Comparison of ENCODE assay signal across 18 cellular contexts in the genomic region with DNA sequence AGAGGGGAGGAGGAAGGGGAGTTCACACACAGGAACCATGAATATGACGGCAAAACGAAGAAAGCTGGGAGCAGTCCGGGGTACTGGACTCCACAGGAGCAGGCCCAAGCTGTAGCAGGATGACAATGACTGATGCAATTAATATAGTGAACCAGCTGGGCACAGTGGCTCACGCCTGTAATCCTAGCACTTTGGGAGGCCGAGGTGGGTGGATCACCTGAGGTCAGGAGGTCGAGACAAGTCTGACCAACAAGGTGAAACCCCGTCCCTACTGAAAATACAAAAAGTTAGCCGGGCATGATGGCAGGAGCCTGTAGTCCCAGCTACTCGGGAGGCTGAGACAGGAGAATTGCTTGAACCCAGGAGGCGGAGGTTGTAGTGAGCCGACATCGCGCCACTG. TPM values are rescaled to one million over a fixed set of nuclear protein-coding genes. Genes with fewer than 3 reads are reported as not detected.
DNase-seq lines count a peak whose midpoint lies in the region; ATAC-seq and TF ChIP-seq lines count a peak whose summit lies in the region.
"Not testable (repeated sequence)": the region's sequence is repeated elsewhere in the genome, so short reads cannot be mapped to it uniquely, and the experiment has no call there.
"Had no signal": no experiment of that assay in that cellular context is flagged by ENCODE, and none has a peak within 500 bp of the region (broad histone marks: within the 10 kb centered on the region; RNA-seq: fewer than 3 reads in every experiment).

No MANE protein-coding gene starts in this region.

- peak overlapping the region; percentile 93 to 98 (median 96) for H3K27ac Mint-ChIP-seq in CD4-positive, CD25-positive, alpha-beta regulatory T cell
- H3K27ac Mint-ChIP-seq in activated CD4-positive, alpha-beta memory T cell treated with anti-CD3 and anti-CD28 coated beads for 36 hours: peak overlapping the region; percentile 98
- H3K27ac Mint-ChIP-seq in activated naive CD4-positive, alpha-beta T cell treated with anti-CD3 and anti-CD28 coated beads, Interleukin-2, amount 50 U/mL, for 24 hours: peak overlapping the region; percentile 93
- H3K27ac Mint-ChIP-seq in endothelial cell (ENCODE audit: unreplicated experiment) (peak overlapping the region; percentile 57), nephron progenitor cell (peak overlapping the region; percentile 90)

- intact Hi-C loops in activated CD4-positive, alpha-beta memory T cell treated with anti-CD3 and anti-CD28 coated beads for 36 hours (cut with micrococcal nuclease): loop anchor here (1.0 kb wide), 1 partner anchor 14 kb away; no protein-coding TSS in a partner anchor

- H3K4me1 Mint-ChIP-seq in CD4-positive, CD25-positive, alpha-beta regulatory T cell: peaks cover 9 to 85% (median 34%) of the 10 kb centered on the region in 4 donors
- H3K4me1 Mint-ChIP-seq in activated CD4-positive, alpha-beta memory T cell treated with anti-CD3 and anti-CD28 coated beads for 36 hours (ENCODE audit: low read depth): peaks cover 53% of the 10 kb centered on the region
- peaks cover 65% of the 10 kb centered on the region for H3K4me1 Mint-ChIP-seq in activated naive CD4-positive, alpha-beta T cell treated with anti-CD3 and anti-CD28 coated beads, Interleukin-2, amount 50 U/mL, for 24 hours
- H3K4me1 Mint-ChIP-seq in endothelial cell (ENCODE audit: unreplicated experiment) (peaks cover 15% of the 10 kb centered on the region), nephron progenitor cell (peaks cover 51% of the 10 kb centered on the region)

- not testable (repeated sequence) for TF ChIP-seq CTCF in OCI-LY3 (IDR thresholded peaks at IDR 0.05; ENCODE audit: low read depth, low read length); endothelial cell (IDR thresholded peaks at IDR 0.05; ENCODE audit: unreplicated experiment); nephron progenitor cell (IDR thresholded peaks at IDR 0.05)

- H3K4me1 ChIP-seq in CD4-positive, CD25-positive, alpha-beta regulatory T cell (ENCODE audit: control insufficient read depth, insufficient read depth, low read length, poor library complexity, severe bottlenecking): peaks cover 73% of the 10 kb centered on the region
- H3K4me1 ChIP-seq in OCI-LY3 (ENCODE audit: low read length): peaks cover 34% of the 10 kb centered on the region
- H3K4me1 ChIP-seq in thymus (ENCODE audit: control insufficient read depth, insufficient read depth, low read length): peaks cover 22% of the 10 kb centered on the region

- ATAC-seq in CD4-positive, CD25-positive, alpha-beta regulatory T cell (ENCODE audit: low read depth in 2 of 2): not testable (repeated sequence)
- peak; percentile 18 for ATAC-seq in GM18511 (IDR thresholded peaks at IDR 0.05; ENCODE audit: unreplicated experiment)

- H3K27me3 Mint-ChIP-seq in CD4-positive, CD25-positive, alpha-beta regulatory T cell; activated CD4-positive, alpha-beta memory T cell treated with anti-CD3 and anti-CD28 coated beads for 36 hours; activated naive CD4-positive, alpha-beta T cell treated with anti-CD3 and anti-CD28 coated beads, Interleukin-2, amount 50 U/mL, for 24 hours; endothelial cell (ENCODE audit: unreplicated experiment); nephron progenitor cell (ENCODE audit: low read depth, poor library complexity): not testable (repeated sequence)

- H3K9me3 ChIP-seq in CD4-positive, CD25-positive, alpha-beta regulatory T cell (ENCODE audit: control insufficient read depth in 2 of 2, low read length in 2 of 2); OCI-LY3 (ENCODE audit: insufficient read depth, low read length); thymus (ENCODE audit: control insufficient read depth): not testable (repeated sequence)

- H3K4me2 ChIP-seq in OCI-LY3 (ENCODE audit: low read length): peak overlapping the region; percentile 96

- not testable (repeated sequence) for H4K20me1 ChIP-seq in OCI-LY3 (ENCODE audit: insufficient read depth, low read length)

- H3K9me3 Mint-ChIP-seq in CD4-positive, CD25-positive, alpha-beta regulatory T cell; activated CD4-positive, alpha-beta memory T cell treated with anti-CD3 and anti-CD28 coated beads for 36 hours; activated naive CD4-positive, alpha-beta T cell treated with anti-CD3 and anti-CD28 coated beads, Interleukin-2, amount 50 U/mL, for 24 hours; endothelial cell (ENCODE audit: unreplicated experiment); nephron progenitor cell: not testable (repeated sequence)

- 92% methylated on average over 13 of the region's 13 CpGs for WGBS in thymus

- POLR2A ChIA-PET in activated CD4-positive, alpha-beta memory T cell treated with anti-CD3 and anti-CD28 coated beads for 36 hours (lab: Charles Lee): interaction anchor here (1.0 to 3.4 kb wide), 9 partner anchors 10 to 351 kb away, joined by 3 to 34 read pairs (median 5); a partner anchor contains a TSS

- peaks cover 13% of the 10 kb centered on the region for H3K36me3 ChIP-seq in CD4-positive, CD25-positive, alpha-beta regulatory T cell (ENCODE audit: control insufficient read depth, insufficient read depth, low read length)
- H3K36me3 ChIP-seq in OCI-LY3 (replicated peaks; ENCODE audit: low read depth, low read length): not testable (repeated sequence)
- H3K36me3 ChIP-seq in thymus (ENCODE audit: control insufficient read depth, insufficient read depth): peaks cover 21% of the 10 kb centered on the region

- not testable (repeated sequence) for H2AFZ ChIP-seq in OCI-LY3 (ENCODE audit: low read depth, low read length)

- H3K4me3 ChIP-seq in CD4-positive, CD25-positive, alpha-beta regulatory T cell (ENCODE audit: low read depth, low read length): peak overlapping the region; percentile 90
- H3K4me3 ChIP-seq in OCI-LY3 (ENCODE audit: low read length): peak overlapping the region; percentile 99
- peak overlapping the region; percentile 78 for H3K4me3 ChIP-seq in thymus (ENCODE audit: low read length)

- not testable (repeated sequence) for H3K27me3 ChIP-seq in CD4-positive, CD25-positive, alpha-beta regulatory T cell (ENCODE audit: control insufficient read depth, insufficient read depth, low read length); OCI-LY3 (ENCODE audit: low read depth, low read length); thymus (ENCODE audit: control insufficient read depth, insufficient read depth)

- peak overlapping the region; percentile 94 to 99 (median 96) for H3K4me3 Mint-ChIP-seq in CD4-positive, CD25-positive, alpha-beta regulatory T cell
- peak overlapping the region; percentile 91 for H3K4me3 Mint-ChIP-seq in activated CD4-positive, alpha-beta memory T cell treated with anti-CD3 and anti-CD28 coated beads for 36 hours
- H3K4me3 Mint-ChIP-seq in activated naive CD4-positive, alpha-beta T cell treated with anti-CD3 and anti-CD28 coated beads, Interleukin-2, amount 50 U/mL, for 24 hours: peak overlapping the region; percentile 89
- not testable (repeated sequence) for H3K4me3 Mint-ChIP-seq in endothelial cell (ENCODE audit: unreplicated experiment); nephron progenitor cell

- peaks cover 14% of the 10 kb centered on the region for H3K36me3 Mint-ChIP-seq in CD4-positive, CD25-positive, alpha-beta regulatory T cell
- H3K36me3 Mint-ChIP-seq in activated CD4-positive, alpha-beta memory T cell treated with anti-CD3 and anti-CD28 coated beads for 36 hours: peaks cover 24% of the 10 kb centered on the region
- H3K36me3 Mint-ChIP-seq in activated naive CD4-positive, alpha-beta T cell treated with anti-CD3 and anti-CD28 coated beads, Interleukin-2, amount 50 U/mL, for 24 hours; endothelial cell (ENCODE audit: low read depth, unreplicated experiment); nephron progenitor cell (ENCODE audit: low read depth): not testable (repeated sequence)

- CTCF ChIA-PET in activated CD4-positive, alpha-beta memory T cell treated with anti-CD3 and anti-CD28 coated beads for 36 hours (lab: Charles Lee): interaction anchor here (1.0 to 4.3 kb wide), 9 partner anchors 10 to 225 kb away, joined by 3 to 30 read pairs (median 10); a partner anchor contains a TSS

- DNase-seq in CD4-positive, CD25-positive, alpha-beta regulatory T cell; activated CD4-positive, alpha-beta memory T cell treated with anti-CD3 and anti-CD28 coated beads for 36 hours; endothelial cell (ENCODE audit: low spot score); nephron progenitor cell: not testable (repeated sequence)

- peak overlapping the region; percentile 92; the same call in 1 of the 2 replicates for H3K9ac ChIP-seq in OCI-LY3 (ENCODE audit: low read length)

- not testable (repeated sequence) for H3K79me2 ChIP-seq in OCI-LY3 (ENCODE audit: low read length)

- peak overlapping the region; percentile 78 for H3K27ac ChIP-seq in CD4-positive, CD25-positive, alpha-beta regulatory T cell (ENCODE audit: insufficient read depth, low read length, poor library complexity, severe bottlenecking)
- H3K27ac ChIP-seq in OCI-LY3 (ENCODE audit: low read length) (peak overlapping the region; percentile 14; the same call in 1 of the 2 replicates), thymus (ENCODE audit: low read depth) (peak overlapping the region; percentile 36)

RNA-seq across cellular contexts. Expression of a gene that starts 0.6 kb away (rescaled TPM):
- 723 TPM for total RNA-seq in CD4-positive, CD25-positive, alpha-beta regulatory T cell
- 100 to 1,000 TPM; 194 to 259 (median 213) TPM for polyA plus RNA-seq in CD4-positive, CD25-positive, alpha-beta regulatory T cell
- total RNA-seq in activated CD4-positive, alpha-beta memory T cell treated with anti-CD3 and anti-CD28 coated beads for 36 hours: 100 to 1,000 TPM; 391 to 405 TPM
- 5.5 TPM for total RNA-seq in endothelial cell (ENCODE audit: unreplicated experiment)
- polyA plus RNA-seq in thymus: 364 TPM

RNA-seq across cellular contexts. Expression of a gene that starts 6.6 kb away (rescaled TPM):
- total RNA-seq in CD4-positive, CD25-positive, alpha-beta regulatory T cell: 39.5 TPM
- polyA plus RNA-seq in CD4-positive, CD25-positive, alpha-beta regulatory T cell: 1 to 10 TPM in 2 of 4 donors, under 1 TPM in 2; 0.27 to 1.2 (median 0.83) TPM
- 10 to 100 TPM; 26.9 to 29.3 TPM for total RNA-seq in activated CD4-positive, alpha-beta memory T cell treated with anti-CD3 and anti-CD28 coated beads for 36 hours
- total RNA-seq in endothelial cell (ENCODE audit: unreplicated experiment): 55.7 TPM
- 39.6 TPM for polyA plus RNA-seq in thymus

RNA-seq across cellular contexts. Expression of a gene that starts 16.2 kb away (rescaled TPM):
- total RNA-seq in CD4-positive, CD25-positive, alpha-beta regulatory T cell: 1.3 TPM
- polyA plus RNA-seq in CD4-positive, CD25-positive, alpha-beta regulatory T cell: 1 to 10 TPM; 2.6 to 4.0 (median 2.9) TPM
- total RNA-seq in activated CD4-positive, alpha-beta memory T cell treated with anti-CD3 and anti-CD28 coated beads for 36 hours: 1 to 10 TPM; 2.6 to 2.8 TPM
- 4.8 TPM for total RNA-seq in endothelial cell (ENCODE audit: unreplicated experiment)
- polyA plus RNA-seq in thymus: 9.9 TPM

RNA-seq across cellular contexts. Expression of a gene that starts 19.2 kb away (rescaled TPM):
- not detected for total RNA-seq in CD4-positive, CD25-positive, alpha-beta regulatory T cell
- polyA plus RNA-seq in CD4-positive, CD25-positive, alpha-beta regulatory T cell: not detected
- not detected for total RNA-seq in activated CD4-positive, alpha-beta memory T cell treated with anti-CD3 and anti-CD28 coated beads for 36 hours
- not detected for total RNA-seq in endothelial cell (ENCODE audit: unreplicated experiment)
- polyA plus RNA-seq in thymus: 0.05 TPM
- total RNA-seq: aorta, cardiac muscle cell, gastroesophageal sphincter, left lung, posterior vena cava, RPMI7951, sciatic nerve, SK-MEL-5 had no signal
- polyA plus RNA-seq: A549, aorta, cardiac muscle cell, neural cell had no signal

RNA-seq across cellular contexts. Expression of a gene that starts 20.6 kb away (rescaled TPM):
- total RNA-seq in CD4-positive, CD25-positive, alpha-beta regulatory T cell: 129 TPM
- polyA plus RNA-seq in CD4-positive, CD25-positive, alpha-beta regulatory T cell: 100 to 1,000 TPM in 2 of 4 donors, 10 to 100 TPM in 2; 79.3 to 107 (median 96.5) TPM
- total RNA-seq in activated CD4-positive, alpha-beta memory T cell treated with anti-CD3 and anti-CD28 coated beads for 36 hours: 10 to 100 TPM; 34.9 to 38.7 TPM
- 56.8 TPM for total RNA-seq in endothelial cell (ENCODE audit: unreplicated experiment)
- 71.3 TPM for polyA plus RNA-seq in thymus

Comparison
In these comparisons a context has a peak if more than half of its experiments do, and no peak if none do; other contexts are left out.
1. H3K27ac ChIP-seq: peak in every context shown above with its lines; median percentile 78 in CD4-positive, CD25-positive, alpha-beta regulatory T cell; 36 in thymus; 14 in OCI-LY3.
2. RNA of a gene that starts 0.6 kb away (total RNA-seq): 723 TPM in CD4-positive, CD25-positive, alpha-beta regulatory T cell (single experiment) and 391 to 405 TPM in activated CD4-positive, alpha-beta memory T cell treated with anti-CD3 and anti-CD28 coated beads for 36 hours; 5.5 TPM in endothelial cell (single experiment); every median in the first group is over 10 times any median in the second.
3. Peak in every context shown above with its lines, with median percentiles within 50 percentile points of each other: H3K4me3 ChIP-seq and H3K27ac Mint-ChIP-seq.